19 cellular contexts compared by ENCODE assay signal in genomic region chr5:177265395-177265794, GRCh38.
"Had no signal": no experiment of that assay in that cellular context is flagged by ENCODE, and none has a peak within 500 bp of the region (broad histone marks: within the 10 kb centered on the region; RNA-seq: fewer than 3 reads in every experiment).

No MANE protein-coding gene starts in this region.

- H3K4me3 ChIP-seq: MG63, SJCRH30, SK-N-MC had no signal

- DNase-seq: Karpas-422, KG1, MG63, NCI-H1092, NCI-H1105 treated with DMSO at 0.1 percent for 48 hours, NCI-H1417 treated with DMSO at 0.1 percent for 48 hours, NCI-H146, NCI-H1694 treated with DMSO at 0.1 percent for 48 hours, NCI-H1930, NCI-H2081, NCI-H2107, NCI-H2227 treated with DMSO at 0.1 percent for 48 hours, NCI-H524, NCI-H526 treated with DMSO at 0.1 percent for 48 hours, NCI-H748 treated with DMSO at 0.1 percent for 48 hours, RPMI8226, SHP77 treated with DMSO at 0.1 percent for 48 hours, SJCRH30 had no signal

- H3K4me1 ChIP-seq: SJCRH30 had no signal

- H3K27me3 ChIP-seq: MG63, SJCRH30 had no signal

- H3K27ac ChIP-seq: SJCRH30, SK-N-MC had no signal

- H3K36me3 ChIP-seq: SJCRH30 had no signal

- H3K9me3 ChIP-seq: MG63, SJCRH30 had no signal
